In genomic region chr7:87506243-87507180, GRCh38 we compare ENCODE assay signal across 8 cellular contexts. TPM values are rescaled to one million over a fixed set of nuclear protein-coding genes. Genes with fewer than 3 reads are reported as not detected.
DNase-seq lines count a peak whose midpoint lies in the region; ATAC-seq and TF ChIP-seq lines count a peak whose summit lies in the region.

No MANE protein-coding gene starts in this region.

- H3K9ac ChIP-seq in KMS-11, result no peak overlapping the region

- H2AFZ ChIP-seq in KMS-11 (ENCODE audit: low read depth), result peak overlapping the region; percentile 29

- in situ Hi-C loops in astrocyte of the spinal cord (cut with HindIII; ENCODE audit: low sequenced_read_pairs), result no loop called here

- intact Hi-C loops in sciatic nerve (cut with DNase I), result no loop called here

- no peaks in the 10 kb centered on the region for H3K36me3 ChIP-seq in KMS-11 (ENCODE audit: insufficient read depth)

- H3K4me1 ChIP-seq in KMS-11 (ENCODE audit: low read depth, poor library complexity, severe bottlenecking), result peaks cover 19% of the 10 kb centered on the region

- DNase-seq in DMS 273 treated with DMSO at 0.1 percent for 48 hours (lab: John Stamatoyannopoulos, UW) (peak; percentile 4), astrocyte of the spinal cord (ENCODE audit: low read depth, low spot score) (peak; percentile 15), myocyte (ENCODE audit: low read depth) (peak; percentile 31), sciatic nerve (ENCODE audit: low spot score) (no peak), NCI-H524 treated with DMSO at 0.1 percent for 48 hours (lab: John Stamatoyannopoulos, UW) (no peak)
- DNase-seq in activated CD4-positive, alpha-beta T cell treated with anti-CD3 and anti-CD28 coated beads, Interleukin-2, amount 50 U/mL, for 4 hours, result no peak

- ATAC-seq in sciatic nerve, result no peak
- no peak for ATAC-seq in HG03342 (IDR thresholded peaks at IDR 0.05; ENCODE audit: unreplicated experiment)

- H3K79me2 ChIP-seq in KMS-11 (ENCODE audit: insufficient read depth, low read depth), result no peaks in the 10 kb centered on the region

- peak overlapping the region; percentile 48 for H3K4me2 ChIP-seq in KMS-11

- H3K27ac ChIP-seq in KMS-11, result no peak overlapping the region

- TF ChIP-seq CTCF in KMS-11 (conservative IDR thresholded peaks at IDR 0.05; ENCODE audit: low read depth, low read length) (peak; percentile 74), astrocyte of the spinal cord (IDR thresholded peaks at IDR 0.05; ENCODE audit: low read depth, low read length) (peak; percentile 35)

- no peaks in the 10 kb centered on the region for H3K27me3 ChIP-seq in KMS-11 (ENCODE audit: insufficient read depth, low read depth)

- H4K20me1 ChIP-seq in KMS-11 (ENCODE audit: insufficient read depth), result no peaks in the 10 kb centered on the region

- H3K4me3 ChIP-seq in KMS-11 (IDR thresholded peaks at IDR 0.05; ENCODE audit: insufficient read depth, low read depth, low read length), result no peak overlapping the region
- no peak overlapping the region for H3K4me3 ChIP-seq in astrocyte of the spinal cord (ENCODE audit: low read depth, low read length)

RNA-seq across cellular contexts. Expression of gene ABCB4, which starts 31.0 kb away (rescaled TPM):
- total RNA-seq in myocyte, result 0.42 and 0.96 TPM in 2 replicates
- not detected for polyA plus RNA-seq in myocyte (2012)
- total RNA-seq in sciatic nerve, result 3.3 TPM

Comparison
In these comparisons a context has a peak if more than half of its experiments do, and no peak if none do; other contexts are left out.
1. DNase-seq: peak in DMS 273 treated with DMSO at 0.1 percent for 48 hours (single experiment), astrocyte of the spinal cord (single experiment) and myocyte (single experiment); none in sciatic nerve (single experiment), activated CD4-positive, alpha-beta T cell treated with anti-CD3 and anti-CD28 coated beads, Interleukin-2, amount 50 U/mL, for 4 hours (0 of 2) and NCI-H524 treated with DMSO at 0.1 percent for 48 hours (single experiment).